In the genomic region with DNA sequence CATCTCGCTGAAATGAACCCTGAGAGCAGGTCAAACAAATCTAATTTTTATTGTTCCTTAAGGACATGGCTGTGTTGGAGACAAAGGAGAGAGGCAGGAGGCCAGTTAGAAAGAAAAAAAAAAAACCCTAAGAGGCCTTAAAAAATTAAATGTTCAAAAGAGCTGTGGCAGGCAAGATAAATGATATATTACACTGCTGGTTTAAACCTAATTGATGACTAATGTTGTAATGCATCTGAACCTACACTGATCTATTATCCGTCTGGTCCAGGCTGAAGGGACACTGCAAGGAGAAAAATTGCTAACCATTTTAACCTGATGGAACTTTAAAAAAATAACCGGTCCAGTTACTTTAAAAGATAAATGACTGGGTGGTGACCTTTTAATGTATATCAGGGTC, we compare ENCODE assay signal across 1 cellular context.
TF ChIP-seq lines count a peak whose summit lies in the region.

No MANE protein-coding gene starts in this region.

TF ChIP-seq in GM23338, 12 proteins besides CTCF, POLR2A, EP300 and RAD21 (continued from another document):
- TF ChIP-seq, protein P1, sequence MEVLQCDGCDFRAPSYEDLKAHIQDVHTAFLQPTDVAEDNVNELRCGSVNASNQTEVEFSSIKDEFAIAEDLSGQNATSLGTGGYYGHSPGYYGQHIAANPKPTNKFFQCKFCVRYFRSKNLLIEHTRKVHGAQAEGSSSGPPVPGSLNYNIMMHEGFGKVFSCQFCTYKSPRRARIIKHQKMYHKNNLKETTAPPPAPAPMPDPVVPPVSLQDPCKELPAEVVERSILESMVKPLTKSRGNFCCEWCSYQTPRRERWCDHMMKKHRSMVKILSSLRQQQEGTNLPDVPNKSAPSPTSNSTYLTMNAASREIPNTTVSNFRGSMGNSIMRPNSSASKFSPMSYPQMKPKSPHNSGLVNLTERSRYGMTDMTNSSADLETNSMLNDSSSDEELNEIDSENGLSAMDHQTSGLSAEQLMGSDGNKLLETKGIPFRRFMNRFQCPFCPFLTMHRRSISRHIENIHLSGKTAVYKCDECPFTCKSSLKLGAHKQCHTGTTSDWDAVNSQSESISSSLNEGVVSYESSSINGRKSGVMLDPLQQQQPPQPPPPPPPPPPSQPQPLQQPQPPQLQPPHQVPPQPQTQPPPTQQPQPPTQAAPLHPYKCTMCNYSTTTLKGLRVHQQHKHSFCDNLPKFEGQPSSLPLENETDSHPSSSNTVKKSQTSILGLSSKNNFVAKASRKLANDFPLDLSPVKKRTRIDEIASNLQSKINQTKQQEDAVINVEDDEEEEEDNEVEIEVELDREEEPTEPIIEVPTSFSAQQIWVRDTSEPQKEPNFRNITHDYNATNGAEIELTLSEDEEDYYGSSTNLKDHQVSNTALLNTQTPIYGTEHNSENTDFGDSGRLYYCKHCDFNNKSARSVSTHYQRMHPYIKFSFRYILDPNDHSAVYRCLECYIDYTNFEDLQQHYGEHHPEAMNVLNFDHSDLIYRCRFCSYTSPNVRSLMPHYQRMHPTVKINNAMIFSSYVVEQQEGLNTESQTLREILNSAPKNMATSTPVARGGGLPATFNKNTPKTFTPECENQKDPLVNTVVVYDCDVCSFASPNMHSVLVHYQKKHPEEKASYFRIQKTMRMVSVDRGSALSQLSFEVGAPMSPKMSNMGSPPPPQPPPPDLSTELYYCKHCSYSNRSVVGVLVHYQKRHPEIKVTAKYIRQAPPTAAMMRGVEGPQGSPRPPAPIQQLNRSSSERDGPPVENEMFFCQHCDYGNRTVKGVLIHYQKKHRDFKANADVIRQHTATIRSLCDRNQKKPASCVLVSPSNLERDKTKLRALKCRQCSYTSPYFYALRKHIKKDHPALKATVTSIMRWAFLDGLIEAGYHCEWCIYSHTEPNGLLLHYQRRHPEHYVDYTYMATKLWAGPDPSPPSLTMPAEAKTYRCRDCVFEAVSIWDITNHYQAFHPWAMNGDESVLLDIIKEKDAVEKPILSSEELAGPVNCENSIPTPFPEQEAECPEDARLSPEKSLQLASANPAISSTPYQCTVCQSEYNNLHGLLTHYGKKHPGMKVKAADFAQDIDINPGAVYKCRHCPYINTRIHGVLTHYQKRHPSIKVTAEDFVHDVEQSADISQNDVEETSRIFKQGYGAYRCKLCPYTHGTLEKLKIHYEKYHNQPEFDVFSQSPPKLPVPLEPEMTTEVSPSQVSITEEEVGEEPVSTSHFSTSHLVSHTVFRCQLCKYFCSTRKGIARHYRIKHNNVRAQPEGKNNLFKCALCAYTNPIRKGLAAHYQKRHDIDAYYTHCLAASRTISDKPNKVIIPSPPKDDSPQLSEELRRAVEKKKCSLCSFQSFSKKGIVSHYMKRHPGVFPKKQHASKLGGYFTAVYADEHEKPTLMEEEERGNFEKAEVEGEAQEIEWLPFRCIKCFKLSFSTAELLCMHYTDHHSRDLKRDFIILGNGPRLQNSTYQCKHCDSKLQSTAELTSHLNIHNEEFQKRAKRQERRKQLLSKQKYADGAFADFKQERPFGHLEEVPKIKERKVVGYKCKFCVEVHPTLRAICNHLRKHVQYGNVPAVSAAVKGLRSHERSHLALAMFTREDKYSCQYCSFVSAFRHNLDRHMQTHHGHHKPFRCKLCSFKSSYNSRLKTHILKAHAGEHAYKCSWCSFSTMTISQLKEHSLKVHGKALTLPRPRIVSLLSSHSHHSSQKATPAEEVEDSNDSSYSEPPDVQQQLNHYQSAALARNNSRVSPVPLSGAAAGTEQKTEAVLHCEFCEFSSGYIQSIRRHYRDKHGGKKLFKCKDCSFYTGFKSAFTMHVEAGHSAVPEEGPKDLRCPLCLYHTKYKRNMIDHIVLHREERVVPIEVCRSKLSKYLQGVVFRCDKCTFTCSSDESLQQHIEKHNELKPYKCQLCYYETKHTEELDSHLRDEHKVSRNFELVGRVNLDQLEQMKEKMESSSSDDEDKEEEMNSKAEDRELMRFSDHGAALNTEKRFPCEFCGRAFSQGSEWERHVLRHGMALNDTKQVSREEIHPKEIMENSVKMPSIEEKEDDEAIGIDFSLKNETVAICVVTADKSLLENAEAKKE (CRISPR knock-in tag; IDR thresholded peaks at IDR 0.05) = no peak
- TF ChIP-seq JUNB (IDR thresholded peaks at IDR 0.05; ENCODE audit: unreplicated experiment) (no peak), EZH2 (IDR thresholded peaks at IDR 0.05; ENCODE audit: low read depth, unreplicated experiment) (no peak)
